In genomic region chr3:71684752-71685151, GRCh38 we compare ENCODE assay signal across 11 cellular contexts. TPM values are rescaled to one million over a fixed set of nuclear protein-coding genes. Genes with fewer than 3 reads are reported as not detected.
DNase-seq lines count a peak whose midpoint lies in the region; ATAC-seq, FAIRE-seq and TF ChIP-seq lines count a peak whose summit lies in the region.
"Had no signal": no experiment of that assay in that cellular context is flagged by ENCODE, and none has a peak within 500 bp of the region (broad histone marks: within the 10 kb centered on the region; RNA-seq: fewer than 3 reads in every experiment).

No MANE protein-coding gene starts in this region.

- WGBS in liver: 69% methylated on average over 5 of the region's 5 CpGs
- WGBS in HepG2 (ENCODE audit: low lambda C conversion rate): 42% methylated on average over 5 of the region's 5 CpGs
- WGBS in K562 (ENCODE audit: insufficient coverage, low coverage, missing lambda C conversion rate): 35% methylated on average over 5 of the region's 5 CpGs

- H4K20me1 ChIP-seq in HepG2 (ENCODE audit: insufficient read depth, low read length): no peaks in the 10 kb centered on the region
- no peaks in the 10 kb centered on the region for H4K20me1 ChIP-seq in K562 (replicated peaks; ENCODE audit: control insufficient read depth, insufficient read depth, low read length)

- H3K79me2 ChIP-seq in HepG2 (ENCODE audit: insufficient read depth, low read length) (no peaks in the 10 kb centered on the region), K562 (ENCODE audit: control insufficient read depth, insufficient read depth, low read length) (no peaks in the 10 kb centered on the region)

- no peak overlapping the region for H3K4me3 ChIP-seq in liver (ENCODE audit: low read depth in 1 of 3, low read length in 3 of 3)
- H3K4me3 ChIP-seq in HepG2 (replicated peaks in 1 of 3; ENCODE audit: insufficient read depth in 1 of 3, low read depth in 2 of 3, low read length in 3 of 3): no peak overlapping the region
- no peak overlapping the region for H3K4me3 ChIP-seq in K562
- H3K4me3 ChIP-seq: lung had no signal

- DNase-seq in HepG2 (ENCODE audit: low spot score) (no peak), K562 (ENCODE audit: extremely low read depth in 1 of 4, low spot score in 3 of 4) (no peak), kidney tubule cell (ENCODE audit: low spot score) (peak; percentile 47), NCI-H748 (lab: John Stamatoyannopoulos, UW; ENCODE audit: unreplicated experiment) (no peak)
- DNase-seq in stimulated activated naive CD4-positive, alpha-beta T cell (lab: John Stamatoyannopoulos, UW): no peak
- DNase-seq: CD4-positive, CD25-positive, alpha-beta regulatory T cell had no signal

- H3K9ac ChIP-seq in liver (ENCODE audit: low read depth in 1 of 2, low read length in 2 of 2): no peak overlapping the region
- H3K9ac ChIP-seq in HepG2 (ENCODE audit: insufficient read depth, low read depth, low read length): no peak overlapping the region
- H3K9ac ChIP-seq in K562 (ENCODE audit: insufficient read depth in 1 of 2, low read depth in 2 of 2, low read length in 2 of 2): no peak overlapping the region

- BruUV-seq in HepG2 (replicated peaks; lab: Mats Ljungman, UMichigan) (no TSS peak), K562 (replicated peaks; lab: Mats Ljungman, UMichigan) (no TSS peak)

- FAIRE-seq in HepG2 (lab: Jason Lieb, UNC): no peak
- no peak for FAIRE-seq in K562 (lab: Jason Lieb, UNC)

- TF ChIP-seq CTCF in liver (IDR thresholded peaks at IDR 0.05; ENCODE audit: low read depth, low read length, missing input control): no peak
- no peak for TF ChIP-seq CTCF in HepG2 (CRISPR knock-in tag; IDR thresholded peaks at IDR 0.05)
- no peak for TF ChIP-seq CTCF in K562 (IDR thresholded peaks at IDR 0.05 in 2 of 3, conservative IDR thresholded peaks at IDR 0.05 in 1 of 3; ENCODE audit: insufficient read depth in 2 of 3, low read depth in 1 of 3, low read length in 3 of 3)

- no peaks in the 10 kb centered on the region for H3K9me1 ChIP-seq in K562 (ENCODE audit: control insufficient read depth, insufficient read depth, low read length)

- POLR2A ChIA-PET in HepG2 (lab: Yijun Ruan, JAX): no interaction called here
- POLR2A ChIA-PET in K562 (lab: Yijun Ruan, JAX): interaction anchor here (0.6 kb wide), 1 partner anchor 254 kb away, joined by 4 read pairs; no protein-coding TSS in a partner anchor

- no peak for TF ChIP-seq POLR2A in HepG2 (IDR thresholded peaks at IDR 0.05; ENCODE audit: insufficient read depth in 1 of 2, low read depth in 2 of 2, low read length in 2 of 2)
- TF ChIP-seq POLR2A in K562 (conservative IDR thresholded peaks at IDR 0.05): no peak

- H3K36me3 ChIP-seq in liver (ENCODE audit: control insufficient read depth in 4 of 4, insufficient read depth in 3 of 4, low read depth in 1 of 4, low read length in 3 of 4) (no peaks in the 10 kb centered on the region), HepG2 (replicated peaks in 1 of 2; ENCODE audit: control insufficient read depth in 1 of 2, insufficient read depth in 2 of 2, low read length in 2 of 2) (no peaks in the 10 kb centered on the region), K562 (ENCODE audit: control insufficient read depth, insufficient read depth, low read length) (no peaks in the 10 kb centered on the region)
- H3K36me3 ChIP-seq: breast epithelium had no signal

- intact Hi-C loops in HepG2 (cut with micrococcal nuclease; ENCODE audit: unreplicated experiment): no loop called here
- intact Hi-C loops in K562 (cut with micrococcal nuclease): no loop called here

- H3K27ac ChIP-seq in liver (ENCODE audit: low read depth in 1 of 2, low read length in 2 of 2): no peak overlapping the region
- H3K27ac ChIP-seq in HepG2 (ENCODE audit: extremely low read length, insufficient read depth, low read length): no peak overlapping the region
- no peak overlapping the region for H3K27ac ChIP-seq in K562 (ENCODE audit: extremely low read depth, low read depth, low read length)

- no peaks in the 10 kb centered on the region for H3K27me3 ChIP-seq in liver (ENCODE audit: control insufficient read depth in 4 of 4, insufficient read depth in 4 of 4, low read length in 3 of 4)
- peaks cover 0 to 8% of the 10 kb centered on the region in 2 experiments; a peak in 2 of 5 replicates for H3K27me3 ChIP-seq in HepG2 (ENCODE audit: control insufficient read depth in 1 of 2, insufficient read depth in 2 of 2, low read length in 2 of 2)
- no peaks in the 10 kb centered on the region for H3K27me3 ChIP-seq in K562 (ENCODE audit: control insufficient read depth in 2 of 2, insufficient read depth in 2 of 2, low read length in 2 of 2)
- H3K27me3 ChIP-seq: breast epithelium had no signal

- H3K4me2 ChIP-seq in HepG2 (ENCODE audit: low read depth, low read length): no peak overlapping the region
- no peak overlapping the region for H3K4me2 ChIP-seq in K562 (ENCODE audit: insufficient read depth, low read length)

- H3K9me3 ChIP-seq in liver (ENCODE audit: control insufficient read depth in 4 of 4, low read length in 3 of 4) (no peaks in the 10 kb centered on the region), HepG2 (ENCODE audit: low read length) (no peaks in the 10 kb centered on the region), K562 (replicated peaks; ENCODE audit: control insufficient read depth, insufficient read depth, low read depth, low read length) (no peaks in the 10 kb centered on the region)
- H3K9me3 ChIP-seq: breast epithelium had no signal

- TF ChIP-seq EP300 in HepG2 (IDR thresholded peaks at IDR 0.05; ENCODE audit: low read depth in 2 of 2, low read length in 2 of 2): no peak
- no peak for TF ChIP-seq EP300 in HepG2 (CRISPR knock-in tag; IDR thresholded peaks at IDR 0.05; ENCODE audit: borderline replicate concordance)
- no peak for TF ChIP-seq EP300 in K562 (IDR thresholded peaks at IDR 0.05; ENCODE audit: low read length)

- no peak for TF ChIP-seq RAD21 in liver (IDR thresholded peaks at IDR 0.05)
- TF ChIP-seq RAD21 in HepG2 (CRISPR knock-in tag; IDR thresholded peaks at IDR 0.05): no peak
- TF ChIP-seq RAD21 in K562 (CRISPR knock-in tag; conservative IDR thresholded peaks at IDR 0.05 in 1 of 2, IDR thresholded peaks at IDR 0.05 in 1 of 2): no peak

- H2AFZ ChIP-seq in HepG2 (ENCODE audit: low read length): no peak overlapping the region
- H2AFZ ChIP-seq in K562 (ENCODE audit: low read depth, low read length): no peak overlapping the region

- no peak for ATAC-seq in HepG2
- ATAC-seq in K562: no peak
- ATAC-seq in GM21526 (IDR thresholded peaks at IDR 0.05; ENCODE audit: low FRiP score, unreplicated experiment): no peak
- ATAC-seq in HG03520 (IDR thresholded peaks at IDR 0.05; ENCODE audit: unreplicated experiment): no peak

- in situ Hi-C loops in HepG2 (cut with HindIII; ENCODE audit: extremely low pct_ligation_motif_present, low pct_unique_long_range_greater_than_20kb) (no loop called here), K562 (cut with MboI) (no loop called here)

- CTCF ChIA-PET in HepG2 (lab: Yijun Ruan, JAX; ENCODE audit: low intra/inter-chr PET ratio, low total read pairs): no interaction called here
- CTCF ChIA-PET in K562 (lab: Yijun Ruan, JAX; ENCODE audit: low intra/inter-chr PET ratio): interaction anchor here (0.6 kb wide), 1 partner anchor 16 kb away, joined by 3 read pairs; no protein-coding TSS in a partner anchor

- no peaks in the 10 kb centered on the region for H3K4me1 ChIP-seq in liver (ENCODE audit: control insufficient read depth in 4 of 4, insufficient read depth in 4 of 4, low read length in 3 of 4)
- no peaks in the 10 kb centered on the region for H3K4me1 ChIP-seq in HepG2 (ENCODE audit: insufficient read depth, low read length)
- no peaks in the 10 kb centered on the region for H3K4me1 ChIP-seq in K562 (replicated peaks in 1 of 2; ENCODE audit: control insufficient read depth in 2 of 2, insufficient read depth in 2 of 2, low read length in 2 of 2)

RNA-seq across cellular contexts. Expression of gene EIF4E3, which starts 40.5 kb away (rescaled TPM):
- total RNA-seq in liver (1 to 10 TPM; 1.5 to 3.7 TPM), HepG2 (2016; rRNA removed; fragmentation: Illumina TruSeq; extraction: Trizol) (0.06 and 0.07 TPM in 2 replicates), K562 (2014; rRNA removed) (0.18 and 0.45 TPM in 2 replicates), K562 (2014; rRNA removed; fragmentation: Illumina TruSeq; extraction: Trizol) (1.6 and 1.7 TPM in 2 replicates), K562 (2015; rRNA removed; fragmentation: Illumina TruSeq; extraction: Trizol) (0.60 and 0.62 TPM in 2 replicates), K562 (2021) (2.4 TPM in 2 replicates)
- polyA plus RNA-seq in liver (1 to 10 TPM; 1.1 to 4.0 TPM), HepG2 (2011; rRNA removed) (0.10 and 0.15 TPM in 2 replicates), K562 (2011; rRNA removed) (0.30 and 1.1 TPM in 2 replicates), K562 (2014; fragmentation: Illumina TruSeq; extraction: Trizol) (2.3 and 2.5 TPM in 2 replicates), K562 (2014; fragmentation: Nextera tagmentation; extraction: Ambion mirVana) (under 1 TPM; 0.34 to 0.83 TPM), K562 (2014; rRNA removed) (1.8 and 1.9 TPM in 2 replicates)
- not detected in 2 replicates for total RNA-seq in HepG2 (2016; cell fraction: cytosol; rRNA removed; fragmentation: Illumina TruSeq; extraction: Trizol; ENCODE audit: low read depth)
- total RNA-seq in HepG2 (2016; cell fraction: insoluble cytoplasmic fraction; rRNA removed; fragmentation: Illumina TruSeq; extraction: Trizol): 0.12 TPM in 1 of 2 replicates, not detected in the other
- total RNA-seq in HepG2 (2016; cell fraction: membrane; rRNA removed; fragmentation: Illumina TruSeq; extraction: Trizol): 0.06 and 0.10 TPM in 2 replicates
- total RNA-seq in HepG2 (2016; cell fraction: nucleus; rRNA removed; fragmentation: Illumina TruSeq; extraction: Trizol): not detected in 2 replicates
- 0.07 and 0.18 TPM in 2 replicates for polyA plus RNA-seq in HepG2 (2011; cell fraction: cytosol; rRNA removed)
- 0.10 TPM in 2 replicates for polyA plus RNA-seq in HepG2 (2011; cell fraction: nucleus; rRNA removed)
- polyA plus RNA-seq in HepG2 (2012): 0.08 and 0.12 TPM in 2 replicates
- 0.06 TPM in 1 of 2 replicates, not detected in the other for polyA plus RNA-seq in HepG2 (2016; cell fraction: cytosol; fragmentation: Illumina TruSeq; extraction: Trizol; ENCODE audit: low read depth)
- 0.05 and 0.28 TPM in 2 replicates for polyA plus RNA-seq in HepG2 (2016; cell fraction: insoluble cytoplasmic fraction; fragmentation: Illumina TruSeq; extraction: Trizol; ENCODE audit: low read depth)
- 0.14 and 0.16 TPM in 2 replicates for polyA plus RNA-seq in HepG2 (2016; cell fraction: membrane; fragmentation: Illumina TruSeq; extraction: Trizol; ENCODE audit: low read depth)
- polyA plus RNA-seq in HepG2 (2016; cell fraction: nucleus; fragmentation: Illumina TruSeq; extraction: Trizol; ENCODE audit: insufficient read depth, low read depth): 0.11 and 0.36 TPM in 2 replicates
- 0.10 and 0.30 TPM in 2 replicates for polyA minus RNA-seq in HepG2 (2011; rRNA and poly(A)+ RNA removed; ENCODE audit: low replicate concordance)
- polyA minus RNA-seq in HepG2 (2011; cell fraction: cytosol; rRNA and poly(A)+ RNA removed): 0.18 and 0.89 TPM in 2 replicates
- 0.13 and 0.25 TPM in 2 replicates for polyA minus RNA-seq in HepG2 (2011; cell fraction: nucleus; rRNA and poly(A)+ RNA removed)
- 0.09 and 0.58 TPM in 2 replicates for total RNA-seq in K562 (2011; cell fraction: chromatin; rRNA removed; ENCODE audit: low replicate concordance)
- total RNA-seq in K562 (2011; cell fraction: nucleolus; rRNA removed): 0.17 and 0.26 TPM in 2 replicates
- total RNA-seq in K562 (2011; cell fraction: nucleoplasm; rRNA removed): 0.44 and 1.6 TPM in 2 replicates
- polyA plus RNA-seq in K562 (2011; cell fraction: cytosol; rRNA removed): 0.15 and 0.63 TPM in 2 replicates
- 0.18 and 0.52 TPM in 2 replicates for polyA plus RNA-seq in K562 (2011; cell fraction: nucleus; rRNA removed)
- 2.2 and 3.8 TPM in 2 replicates for polyA plus RNA-seq in K562 (2012)
- polyA minus RNA-seq in K562 (2011; rRNA and poly(A)+ RNA removed): 0.75 and 2.5 TPM in 2 replicates
- 0.46 and 0.76 TPM in 2 replicates for polyA minus RNA-seq in K562 (2011; cell fraction: cytosol; rRNA and poly(A)+ RNA removed)
- 0.13 and 0.33 TPM in 2 replicates for polyA minus RNA-seq in K562 (2011; cell fraction: nucleus; rRNA and poly(A)+ RNA removed)
